18 cellular contexts compared by ENCODE assay signal in the genomic region with DNA sequence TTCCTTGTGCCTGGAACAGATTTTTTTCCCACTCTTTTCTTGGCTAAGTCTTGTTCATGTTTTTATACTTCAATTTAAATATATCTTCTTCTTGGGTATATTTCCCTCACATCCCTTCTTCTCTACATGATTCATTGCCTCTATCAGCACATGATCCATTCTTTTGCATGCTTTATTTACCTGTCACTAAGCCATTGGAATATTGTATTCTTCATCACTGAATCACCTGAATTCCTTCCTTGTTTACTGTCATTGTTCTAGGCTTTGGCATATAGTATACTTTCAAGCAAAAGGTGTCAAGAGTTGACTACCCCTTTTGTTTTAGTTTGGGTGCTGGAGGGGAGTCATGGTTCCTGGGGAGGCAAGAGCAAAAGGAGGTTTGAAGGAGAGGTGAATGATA.
DNase-seq lines count a peak whose midpoint lies in the region; ATAC-seq, FAIRE-seq and TF ChIP-seq lines count a peak whose summit lies in the region.
"Had no signal": no experiment of that assay in that cellular context is flagged by ENCODE, and none has a peak within 500 bp of the region (broad histone marks: within the 10 kb centered on the region; RNA-seq: fewer than 3 reads in every experiment).

No MANE protein-coding gene starts in this region.

- no peak overlapping the region for H3K27ac Mint-ChIP-seq in endodermal cell
- H3K27ac Mint-ChIP-seq: CD4-positive, alpha-beta memory T cell had no signal

- H3K9ac ChIP-seq in endodermal cell (ENCODE audit: extremely low read depth, low read length, poor library complexity, severe bottlenecking) (no peak overlapping the region), colonic mucosa (ENCODE audit: low read depth in 2 of 2, low read length in 2 of 2) (no peak overlapping the region)
- H3K9ac ChIP-seq: GM23248 had no signal

- H3K36me3 Mint-ChIP-seq in endodermal cell (ENCODE audit: low read depth): peaks cover 6% of the 10 kb centered on the region
- H3K36me3 Mint-ChIP-seq: CD4-positive, alpha-beta memory T cell had no signal

- peak; percentile 92 for ATAC-seq in foreskin keratinocyte

- H3K4me3 ChIP-seq in bronchial epithelial cell (ENCODE audit: low read depth, low read length) (no peak overlapping the region), endodermal cell (ENCODE audit: low read length) (peak overlapping the region; percentile 40), foreskin fibroblast (ENCODE audit: low read depth in 1 of 2, low read length in 2 of 2) (no peak overlapping the region), colonic mucosa (no peak overlapping the region)
- H3K4me3 ChIP-seq: GM23248 had no signal

- H3K27ac ChIP-seq in endodermal cell (ENCODE audit: low read depth, low read length) (no peak overlapping the region), foreskin keratinocyte (no peak overlapping the region), colonic mucosa (no peak overlapping the region)
- H3K27ac ChIP-seq: GM23248 had no signal

- DNase-seq in bronchial epithelial cell (ENCODE audit: low read depth): peak; percentile 70
- DNase-seq in endodermal cell: no peak
- DNase-seq in foreskin keratinocyte: peak; percentile 23 to 69
- DNase-seq in DMS 273 treated with DMSO at 0.1 percent for 48 hours (lab: John Stamatoyannopoulos, UW): no peak
- DNase-seq in foreskin fibroblast: no peak
- no peak for DNase-seq in colonic mucosa
- DNase-seq: C1 segment of cervical spinal cord; Calu3; CD4-positive, alpha-beta memory T cell; COR-L47; DMS153; DND-41; GM23248; H7; HCEC 1CT had no signal

- no peaks in the 10 kb centered on the region for H3K4me1 Mint-ChIP-seq in endodermal cell
- H3K4me1 Mint-ChIP-seq: CD4-positive, alpha-beta memory T cell had no signal

- intact Hi-C loops in colonic mucosa (cut with DNase I): no loop called here

- no peaks in the 10 kb centered on the region for H3K27me3 Mint-ChIP-seq in endodermal cell (ENCODE audit: insufficient read depth)
- H3K27me3 Mint-ChIP-seq: CD4-positive, alpha-beta memory T cell had no signal

- H3K36me3 ChIP-seq in bronchial epithelial cell (ENCODE audit: control insufficient read depth, insufficient read depth, low read length) (no peaks in the 10 kb centered on the region), endodermal cell (ENCODE audit: control insufficient read depth, insufficient read depth, low read length) (no peaks in the 10 kb centered on the region), colonic mucosa (no peaks in the 10 kb centered on the region)

- no peaks in the 10 kb centered on the region for H3K4me1 ChIP-seq in endodermal cell (ENCODE audit: control insufficient read depth, insufficient read depth, low read length)
- H3K4me1 ChIP-seq in foreskin keratinocyte: peaks cover 5% of the 10 kb centered on the region
- H3K4me1 ChIP-seq in colonic mucosa: no peaks in the 10 kb centered on the region

- FAIRE-seq in bronchial epithelial cell (lab: Jason Lieb, UNC): no peak
- FAIRE-seq: GM12892, GM19239, H1 had no signal

- TF ChIP-seq CTCF in bronchial epithelial cell (IDR thresholded peaks at IDR 0.05; ENCODE audit: insufficient read depth, low read length, severe bottlenecking) (no peak), endodermal cell (conservative IDR thresholded peaks at IDR 0.05) (no peak), foreskin keratinocyte (conservative IDR thresholded peaks at IDR 0.05) (no peak), foreskin fibroblast (IDR thresholded peaks at IDR 0.05; ENCODE audit: low read depth, low read length) (no peak), colonic mucosa (IDR thresholded peaks at IDR 0.05) (no peak)

- no peaks in the 10 kb centered on the region for H3K27me3 ChIP-seq in bronchial epithelial cell (ENCODE audit: control insufficient read depth, insufficient read depth, low read length)
- H3K27me3 ChIP-seq in endodermal cell (ENCODE audit: control insufficient read depth, insufficient read depth, low read length, poor library complexity, severe bottlenecking): no peaks in the 10 kb centered on the region
- no peaks in the 10 kb centered on the region for H3K27me3 ChIP-seq in foreskin keratinocyte
- no peaks in the 10 kb centered on the region for H3K27me3 ChIP-seq in colonic mucosa

- peaks cover 34% of the 10 kb centered on the region for H3K9me3 Mint-ChIP-seq in endodermal cell

- H3K9me3 ChIP-seq in endodermal cell (ENCODE audit: control insufficient read depth, low read length) (peaks cover 30% of the 10 kb centered on the region), colonic mucosa (no peaks in the 10 kb centered on the region)

- H3K4me3 Mint-ChIP-seq in endodermal cell: no peak overlapping the region
- H3K4me3 Mint-ChIP-seq: CD4-positive, alpha-beta memory T cell had no signal

Comparison
In these comparisons a context has a peak if more than half of its experiments do, and no peak if none do; other contexts are left out.
1. DNase-seq: peak in bronchial epithelial cell (single experiment) and foreskin keratinocyte (2 of 2); none in endodermal cell (single experiment), DMS 273 treated with DMSO at 0.1 percent for 48 hours (single experiment), foreskin fibroblast (0 of 2) and colonic mucosa (single experiment).